In the genomic region with DNA sequence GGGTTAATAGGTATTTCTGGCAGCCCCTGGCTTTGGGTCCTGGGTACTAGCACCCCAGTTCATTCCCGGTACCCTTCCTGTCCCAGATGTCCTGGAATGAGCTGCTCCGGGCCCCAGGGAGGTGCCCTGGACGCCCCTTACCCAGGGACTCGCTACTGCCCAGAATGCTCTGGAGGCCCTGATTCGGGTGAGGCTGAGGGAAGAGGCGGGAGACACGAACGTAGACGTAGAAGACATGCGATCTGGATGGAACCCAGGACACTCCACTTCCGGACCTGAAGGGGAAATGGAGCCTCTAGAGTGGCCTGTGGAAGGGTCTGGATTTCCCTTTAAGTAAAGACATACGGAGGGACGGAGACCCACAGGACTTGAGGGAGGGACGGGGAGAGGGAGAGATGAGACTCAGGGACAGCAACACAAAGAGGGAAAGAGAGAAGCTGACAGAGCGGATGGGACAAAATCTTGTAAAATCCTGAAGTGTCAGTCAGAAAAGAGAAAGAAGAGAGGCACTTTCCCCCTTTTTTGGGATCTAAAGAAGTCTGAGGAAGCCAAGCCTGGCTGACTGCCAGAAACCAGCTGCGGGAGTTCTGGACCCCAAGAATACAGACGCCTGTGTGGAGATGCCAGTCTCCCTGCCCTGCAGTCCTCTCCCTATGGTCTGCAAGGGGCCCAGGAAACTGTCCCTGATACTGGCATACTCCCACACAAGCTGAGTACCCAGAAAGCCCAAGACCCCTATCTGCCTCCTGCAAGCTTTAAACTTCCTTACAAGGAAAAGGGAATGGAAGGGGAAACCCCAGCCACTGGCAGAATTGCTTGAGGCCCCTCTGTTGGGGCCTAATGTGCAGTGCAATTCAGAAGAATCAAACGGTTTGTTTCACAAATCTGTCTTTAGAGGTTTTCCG, we compare ENCODE assay signal across 14 cellular contexts. TPM values are rescaled to one million over a fixed set of nuclear protein-coding genes. Genes with fewer than 3 reads are reported as not detected.
A peak's percentile ranks its signal among the peaks of the same experiment; 100 is the strongest.
DNase-seq lines count a peak whose midpoint lies in the region; ATAC-seq, FAIRE-seq and TF ChIP-seq lines count a peak whose summit lies in the region.
"Had no signal": no experiment of that assay in that cellular context is flagged by ENCODE, and none has a peak within 500 bp of the region (broad histone marks: within the 10 kb centered on the region; RNA-seq: fewer than 3 reads in every experiment).

No MANE protein-coding gene starts in this region.

- intact Hi-C loops in psoas muscle (cut with DNase I) (loop anchor here in 1 of 2 donors (5.0 kb wide), 1 partner anchor 63 kb away; no protein-coding TSS in a partner anchor), tibial artery (cut with DNase I; ENCODE audit: low total_unique reads) (loop anchor here (5.0 to 10.0 kb wide), 2 partner anchors 63 to 155 kb away; no protein-coding TSS in a partner anchor), OCI-LY7 (cut with micrococcal nuclease; ENCODE audit: unreplicated experiment) (loop anchor here (10.0 kb wide), 1 partner anchor 75 kb away; no protein-coding TSS in a partner anchor)

- H4K20me1 ChIP-seq in GM23248 (ENCODE audit: insufficient read depth): no peaks in the 10 kb centered on the region
- H4K20me1 ChIP-seq in H1 (replicated peaks in 1 of 2; ENCODE audit: control insufficient read depth in 1 of 2, insufficient read depth in 2 of 2, low read length in 2 of 2): peaks cover 18 to 35% of the 10 kb centered on the region in 2 experiments
- H4K20me1 ChIP-seq in OCI-LY7 (ENCODE audit: insufficient read depth, low read length): no peaks in the 10 kb centered on the region

- H3K14ac ChIP-seq in H1 (ENCODE audit: insufficient read length): no peak overlapping the region

- BruUV-seq in OCI-LY7 (replicated peaks; lab: Mats Ljungman, UMichigan): no TSS peak

- H3K23ac ChIP-seq in H1 (ENCODE audit: insufficient read length): no peak overlapping the region

- 14% methylated on average over 19 of the region's 19 CpGs for WGBS in GM23248 (ENCODE audit: low coverage in 1 of 2, low lambda C conversion rate in 2 of 2, missing lambda C conversion rate in 2 of 2), 2 experiments
- 19% methylated on average over 18 of the region's 19 CpGs; no CpG with 5 or more reads in 1 of the 2 experiments for WGBS in H1 (ENCODE audit: extremely low coverage in 1 of 2, insufficient coverage in 1 of 2, insufficient read length in 1 of 2, insufficient replicate concordance in 2 of 2, low coverage in 1 of 2, low lambda C conversion rate in 2 of 2, missing lambda C conversion rate in 1 of 2), 2 experiments
- 10 to 11% (median 10%) methylated on average over 19 of the region's 19 CpGs for WGBS in psoas muscle, 3 donors

- H2BK15ac ChIP-seq in H1 (ENCODE audit: low read length): no peak overlapping the region

- H3K9me3 ChIP-seq in GM23248 (ENCODE audit: low read depth) (no peaks in the 10 kb centered on the region), H1 (ENCODE audit: insufficient read depth in 2 of 2, low read depth in 1 of 2, low read length in 1 of 2) (no peaks in the 10 kb centered on the region), psoas muscle (no peaks in the 10 kb centered on the region), tibial artery (no peaks in the 10 kb centered on the region), OCI-LY7 (ENCODE audit: low read length) (no peaks in the 10 kb centered on the region)
- H3K9me3 ChIP-seq: lower lobe of right lung had no signal

- H3K56ac ChIP-seq in H1 (replicated peaks; ENCODE audit: insufficient read length, low read depth, low read length): no peak overlapping the region

- CTCF ChIA-PET in H1 (lab: Charles Lee; ENCODE audit: partially characterized antibody): interaction anchor here (0.9 to 13.5 kb wide), 6 partner anchors 9 to 149 kb away, joined by 3 to 147 read pairs (median 50); no protein-coding TSS in a partner anchor
- CTCF ChIA-PET in OCI-LY7 (lab: Charles Lee; ENCODE audit: unreplicated experiment): no interaction called here

- H3K9ac ChIP-seq in GM23248 (no peak overlapping the region), H1 (replicated peaks in 1 of 4; ENCODE audit: extremely low read depth in 1 of 4, low read depth in 3 of 4, low read length in 3 of 4) (no peak overlapping the region)

- H3K9me2 ChIP-seq in GM23248 (ENCODE audit: insufficient read depth) (no peaks in the 10 kb centered on the region), OCI-LY7 (ENCODE audit: insufficient read depth, low read length) (no peaks in the 10 kb centered on the region)

- H3K4me2 ChIP-seq in GM23248 (ENCODE audit: unreplicated experiment) (peak overlapping the region; percentile 58), H1 (ENCODE audit: insufficient read depth in 1 of 2, low read depth in 2 of 2, low read length in 2 of 2) (peak overlapping the region; percentile 31 to 48; a peak in 2 of 4 replicates), OCI-LY7 (ENCODE audit: low read length) (no peak overlapping the region)

- H3K4me1 ChIP-seq in GM23248 (ENCODE audit: insufficient read depth) (no peaks in the 10 kb centered on the region), H1 (replicated peaks in 1 of 4; ENCODE audit: control insufficient read depth in 3 of 4, insufficient read depth in 4 of 4, low read length in 3 of 4) (peaks cover 0 to 9% (median 4%) of the 10 kb centered on the region in 4 experiments; a peak in 4 of 7 replicates), psoas muscle (peaks cover 4% of the 10 kb centered on the region), tibial artery (peaks cover 0 to 37% (median 21%) of the 10 kb centered on the region in 4 donors), OCI-LY7 (ENCODE audit: insufficient read depth, low read length, poor library complexity, severe bottlenecking) (no peaks in the 10 kb centered on the region)

- no peaks in the 10 kb centered on the region for H3F3A ChIP-seq in GM23248 (ENCODE audit: insufficient read depth)

- TF ChIP-seq CTCF in LNCaP clone FGC (IDR thresholded peaks at IDR 0.05; ENCODE audit: control insufficient read depth, extremely low read depth, insufficient read depth) (no peak), H1 (IDR thresholded peaks at IDR 0.05; ENCODE audit: control extremely low read depth in 1 of 3, insufficient read depth in 1 of 3, low read depth in 1 of 3, low read length in 3 of 3) (no peak), psoas muscle (IDR thresholded peaks at IDR 0.05) (no peak), tibial artery (IDR thresholded peaks at IDR 0.05) (no peak), OCI-LY7 (conservative IDR thresholded peaks at IDR 0.05; ENCODE audit: low read length) (no peak)

- no peak overlapping the region for H2BK20ac ChIP-seq in H1 (ENCODE audit: low read length)

- H3K4me3 ChIP-seq in GM23248 (no peak overlapping the region), LNCaP clone FGC (ENCODE audit: low read depth, low read length) (peak overlapping the region; percentile 91), H1 (ENCODE audit: extremely low read depth in 1 of 4, insufficient read depth in 2 of 4, low read depth in 3 of 4, low read length in 4 of 4) (peak overlapping the region in 1 of 4 experiments; percentile 37; a peak in 2 of 8 replicates), psoas muscle (peak overlapping the region; percentile 56), tibial artery (no peak overlapping the region), OCI-LY7 (ENCODE audit: low read depth, low read length, poor library complexity, severe bottlenecking) (no peak overlapping the region)

- no peaks in the 10 kb centered on the region; the same call in 1 of the 2 replicates for H3K79me1 ChIP-seq in H1 (ENCODE audit: low read depth, low read length)

- no peak for TF ChIP-seq EP300 in H1 (IDR thresholded peaks at IDR 0.05; ENCODE audit: borderline replicate concordance in 1 of 2, low read depth in 2 of 2, low read length in 2 of 2)

- TF ChIP-seq POLR2A in H1 (IDR thresholded peaks at IDR 0.05; ENCODE audit: control extremely low read depth in 1 of 2, low read depth in 2 of 2, low read length in 2 of 2): no peak

- H3K36me3 ChIP-seq in GM23248 (ENCODE audit: low read depth): no peaks in the 10 kb centered on the region
- peaks cover 0 to 4% (median 0%) of the 10 kb centered on the region in 4 experiments; a peak in 1 of 8 replicates for H3K36me3 ChIP-seq in H1 (ENCODE audit: control insufficient read depth in 2 of 4, insufficient read depth in 4 of 4, low read length in 3 of 4)
- H3K36me3 ChIP-seq in psoas muscle (ENCODE audit: insufficient read depth in 1 of 2, low read depth in 1 of 2): no peaks in the 10 kb centered on the region
- H3K36me3 ChIP-seq in tibial artery: no peaks in the 10 kb centered on the region
- H3K36me3 ChIP-seq in OCI-LY7 (ENCODE audit: insufficient read depth, low read length): no peaks in the 10 kb centered on the region
- H3K36me3 ChIP-seq: lower lobe of right lung had no signal

- no peak overlapping the region for H4K91ac ChIP-seq in H1 (replicated peaks; ENCODE audit: insufficient read length, low read length)

- ATAC-seq in psoas muscle: no peak
- ATAC-seq in HG03469 (IDR thresholded peaks at IDR 0.05; ENCODE audit: unreplicated experiment): no peak
- ATAC-seq: lower lobe of right lung had no signal

- no peak overlapping the region for H2BK120ac ChIP-seq in H1 (replicated peaks; ENCODE audit: low read depth, low read length)

- DNase-seq in GM23248 (no peak), LNCaP clone FGC (ENCODE audit: low read depth) (no peak), H1 (ENCODE audit: low read depth in 1 of 2, low spot score in 2 of 2) (no peak), psoas muscle (no peak), tibial artery (no peak), OCI-LY7 (ENCODE audit: low spot score) (no peak)
- DNase-seq: activated CD8-positive, alpha-beta memory T cell treated with anti-CD3 and anti-CD28 coated beads, Interleukin-2, amount 50 U/mL, for 4 hours; GOT3; head of caudate nucleus; lower lobe of right lung; NCI-H2171 had no signal

- H3K4ac ChIP-seq in H1 (replicated peaks; ENCODE audit: insufficient read length, low read depth, low read length): no peak overlapping the region

- no peak overlapping the region for H2BK12ac ChIP-seq in H1 (ENCODE audit: low read depth, low read length)

- H4K8ac ChIP-seq in H1 (ENCODE audit: extremely low read depth, insufficient read depth, low read length): no peak overlapping the region

- H3K27me3 ChIP-seq in GM23248 (replicated peaks; ENCODE audit: insufficient read depth): peaks cover 99% of the 10 kb centered on the region
- H3K27me3 ChIP-seq in H1 (replicated peaks in 1 of 4; ENCODE audit: control insufficient read depth in 3 of 4, extremely low read depth in 1 of 4, insufficient read depth in 3 of 4, low read length in 3 of 4): peaks cover 91 to 100% (median 100%) of the 10 kb centered on the region in 4 experiments
- peaks cover 4 to 97% (median 49%) of the 10 kb centered on the region in 3 donors for H3K27me3 ChIP-seq in psoas muscle (ENCODE audit: insufficient read depth in 3 of 3, low read length in 2 of 3)
- peaks cover 6 to 100% of the 10 kb centered on the region in 2 donors for H3K27me3 ChIP-seq in tibial artery

- no peak overlapping the region for H4K5ac ChIP-seq in H1 (ENCODE audit: insufficient read length, low read depth, low read length)

- no peak overlapping the region for H3K18ac ChIP-seq in H1 (ENCODE audit: extremely low read depth, low read length)

- H2BK5ac ChIP-seq in H1 (ENCODE audit: low read depth, low read length): no peak overlapping the region

- in situ Hi-C loops in GM23248 (cut with MboI): no loop called here

- FAIRE-seq in H1 (lab: Jason Lieb, UNC): no peak
- FAIRE-seq: GM19239 had no signal

- no peak for TF ChIP-seq RAD21 in H1 (IDR thresholded peaks at IDR 0.05 in 1 of 2, conservative IDR thresholded peaks at IDR 0.05 in 1 of 2; ENCODE audit: low read depth in 2 of 2, low read length in 2 of 2)

- H2AFZ ChIP-seq in GM23248 (no peak overlapping the region), H1 (ENCODE audit: low read length) (no peak overlapping the region), OCI-LY7 (ENCODE audit: low read length) (no peak overlapping the region)

- H3K23me2 ChIP-seq in H1 (ENCODE audit: low read depth, low read length): no peaks in the 10 kb centered on the region

- no peaks in the 10 kb centered on the region for H3K79me2 ChIP-seq in GM23248 (ENCODE audit: insufficient read depth)
- no peaks in the 10 kb centered on the region for H3K79me2 ChIP-seq in H1 (ENCODE audit: control insufficient read depth in 1 of 2, insufficient read depth in 2 of 2, low read length in 2 of 2)
- H3K79me2 ChIP-seq in OCI-LY7 (ENCODE audit: insufficient read depth, low read depth, low read length): no peaks in the 10 kb centered on the region

- H2AK5ac ChIP-seq in H1 (ENCODE audit: low read depth, low read length): no peak overlapping the region

- H3K27ac ChIP-seq in GM23248 (no peak overlapping the region), H1 (ENCODE audit: low read depth, low read length) (no peak overlapping the region), psoas muscle (no peak overlapping the region), tibial artery (no peak overlapping the region), OCI-LY7 (ENCODE audit: low read depth, low read length, poor library complexity, severe bottlenecking) (no peak overlapping the region)
- H3K27ac ChIP-seq: lower lobe of right lung had no signal

- POLR2A ChIA-PET in H1 (lab: Charles Lee; ENCODE audit: partially characterized antibody): interaction anchor here (1.1 to 1.8 kb wide), 2 partner anchors 9 to 10 kb away, joined by 3 to 9 read pairs; no protein-coding TSS in a partner anchor
- POLR2A ChIA-PET in OCI-LY7 (lab: Charles Lee): interaction anchor here (0.6 kb wide), 1 partner anchor 496 kb away, joined by 3 read pairs; no protein-coding TSS in a partner anchor

RNA-seq across cellular contexts. Expression of a gene that starts 1.0 kb away (rescaled TPM):
- total RNA-seq in GM23248 (2014; rRNA removed; shearing (Covaris generic)): not detected in 2 replicates
- polyA plus RNA-seq in GM23248 (2016; fragmentation: Nextera tagmentation; extraction: Ambion mirVana) (not detected in 2 replicates), H1 (2011; rRNA removed) (not detected in 2 replicates), psoas muscle (not detected)
- not detected in 2 replicates for total RNA-seq in H1 (2021; fragmentation: NEBNext Ultra II Directional; extraction: Animal tissue kit (Norgen Biotek cat#: 25700))
- not detected for polyA plus RNA-seq in H1 (2011; cell fraction: cytosol; rRNA removed)
- polyA plus RNA-seq in H1 (2011; cell fraction: nucleus; rRNA removed): not detected
- polyA plus RNA-seq in H1 (2012, experiment 1 of 2): not detected in 4 replicates
- not detected for polyA plus RNA-seq in H1 (2012, experiment 2 of 2)
- polyA plus RNA-seq in H1 (2013, experiment 1 of 2): not detected
- not detected for polyA plus RNA-seq in H1 (2013, experiment 2 of 2)
- polyA minus RNA-seq in H1 (2011; rRNA and poly(A)+ RNA removed): not detected in 2 replicates
- not detected for polyA minus RNA-seq in H1 (2011; cell fraction: cytosol; rRNA and poly(A)+ RNA removed)
- not detected for polyA minus RNA-seq in H1 (2011; cell fraction: nucleus; rRNA and poly(A)+ RNA removed)
- total RNA-seq in psoas muscle (not detected), OCI-LY7 (2022) (not detected in 2 replicates)
- total RNA-seq in OCI-LY7 (2014; rRNA removed; shearing (Covaris generic)): not detected in 2 replicates
- total RNA-seq: lower lobe of right lung, progenitor cell of endocrine pancreas had no signal

RNA-seq across cellular contexts. Expression of a gene that starts 6.6 kb away (rescaled TPM):
- total RNA-seq in GM23248 (2014; rRNA removed; shearing (Covaris generic)): not detected in 2 replicates
- not detected in 2 replicates for polyA plus RNA-seq in GM23248 (2016; fragmentation: Nextera tagmentation; extraction: Ambion mirVana)
- not detected in 2 replicates for total RNA-seq in H1 (2021; fragmentation: NEBNext Ultra II Directional; extraction: Animal tissue kit (Norgen Biotek cat#: 25700))
- not detected in 2 replicates for polyA plus RNA-seq in H1 (2011; rRNA removed)
- polyA plus RNA-seq in H1 (2011; cell fraction: cytosol; rRNA removed): not detected
- polyA plus RNA-seq in H1 (2011; cell fraction: nucleus; rRNA removed): not detected
- polyA plus RNA-seq in H1 (2012, experiment 1 of 2): not detected in 4 replicates
- not detected for polyA plus RNA-seq in H1 (2012, experiment 2 of 2)
- polyA plus RNA-seq in H1 (2013, experiment 1 of 2): not detected
- polyA plus RNA-seq in H1 (2013, experiment 2 of 2): not detected
- polyA minus RNA-seq in H1 (2011; rRNA and poly(A)+ RNA removed): not detected in 2 replicates
- polyA minus RNA-seq in H1 (2011; cell fraction: cytosol; rRNA and poly(A)+ RNA removed): not detected
- polyA minus RNA-seq in H1 (2011; cell fraction: nucleus; rRNA and poly(A)+ RNA removed): not detected
- not detected for total RNA-seq in psoas muscle
- not detected for polyA plus RNA-seq in psoas muscle
- total RNA-seq in OCI-LY7 (2014; rRNA removed; shearing (Covaris generic)): not detected in 2 replicates
- not detected in 2 replicates for total RNA-seq in OCI-LY7 (2022)
- total RNA-seq: lower lobe of right lung, progenitor cell of endocrine pancreas had no signal

RNA-seq across cellular contexts. Expression of a gene that starts 7.3 kb away (rescaled TPM):
- not detected in 2 replicates for total RNA-seq in GM23248 (2014; rRNA removed; shearing (Covaris generic))
- polyA plus RNA-seq in GM23248 (2016; fragmentation: Nextera tagmentation; extraction: Ambion mirVana) (not detected in 2 replicates), H1 (2011; rRNA removed) (not detected in 2 replicates), psoas muscle (not detected)
- not detected in 2 replicates for total RNA-seq in H1 (2021; fragmentation: NEBNext Ultra II Directional; extraction: Animal tissue kit (Norgen Biotek cat#: 25700))
- not detected for polyA plus RNA-seq in H1 (2011; cell fraction: cytosol; rRNA removed)
- not detected for polyA plus RNA-seq in H1 (2011; cell fraction: nucleus; rRNA removed)
- not detected in 4 replicates for polyA plus RNA-seq in H1 (2012, experiment 1 of 2)
- not detected for polyA plus RNA-seq in H1 (2012, experiment 2 of 2)
- polyA plus RNA-seq in H1 (2013, experiment 1 of 2): not detected
- not detected for polyA plus RNA-seq in H1 (2013, experiment 2 of 2)
- not detected in 2 replicates for polyA minus RNA-seq in H1 (2011; rRNA and poly(A)+ RNA removed)
- polyA minus RNA-seq in H1 (2011; cell fraction: cytosol; rRNA and poly(A)+ RNA removed): not detected
- polyA minus RNA-seq in H1 (2011; cell fraction: nucleus; rRNA and poly(A)+ RNA removed): not detected
- total RNA-seq in psoas muscle (not detected), OCI-LY7 (2022) (not detected in 2 replicates)
- total RNA-seq in OCI-LY7 (2014; rRNA removed; shearing (Covaris generic)): not detected in 2 replicates
- total RNA-seq: lower lobe of right lung, progenitor cell of endocrine pancreas had no signal

Comparison
In these comparisons a context has a peak if more than half of its experiments do, and no peak if none do; other contexts are left out.
1. H3K4me3 ChIP-seq: peak in LNCaP clone FGC (single experiment) and psoas muscle (single experiment); none in GM23248 (single experiment), tibial artery (0 of 2) and OCI-LY7 (single experiment).